Comparison of ENCODE assay signal across 20 cellular contexts in the genomic region with DNA sequence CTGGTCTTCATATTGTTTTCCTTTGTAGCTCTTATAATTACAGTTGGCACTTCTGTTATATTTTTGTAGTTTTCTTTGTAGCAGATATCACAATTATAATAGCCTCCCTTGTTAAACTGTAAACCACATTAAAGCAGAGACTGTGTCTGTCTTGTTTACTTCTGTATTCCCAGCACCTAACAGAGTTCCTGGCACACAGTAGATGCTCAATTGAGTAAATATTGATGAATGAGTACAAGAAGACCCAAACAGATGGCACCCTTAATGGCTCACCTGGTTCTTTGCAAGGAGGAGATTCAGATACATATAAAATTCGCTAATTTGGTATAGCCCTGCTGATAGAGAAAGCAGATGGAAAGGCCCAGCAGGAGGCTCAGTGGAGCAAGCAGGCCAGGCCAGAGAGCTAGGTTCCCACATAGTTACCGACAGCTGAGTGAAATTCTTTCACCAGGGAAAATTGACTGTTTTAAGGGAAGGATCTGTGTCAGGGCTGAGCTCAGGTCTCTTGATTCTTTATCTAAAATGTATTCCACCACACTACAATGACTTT.
DNase-seq lines count a peak whose midpoint lies in the region; ATAC-seq, FAIRE-seq and TF ChIP-seq lines count a peak whose summit lies in the region.
"Had no signal": no experiment of that assay in that cellular context is flagged by ENCODE, and none has a peak within 500 bp of the region (broad histone marks: within the 10 kb centered on the region; RNA-seq: fewer than 3 reads in every experiment).

No MANE protein-coding gene starts in this region.

- no peak for FAIRE-seq in HepG2 (lab: Jason Lieb, UNC)
- FAIRE-seq: RCC 7860 had no signal

- peak; percentile 28; the same call in 1 of the 2 replicates for TF ChIP-seq CTCF in VCaP (conservative IDR thresholded peaks at IDR 0.05)
- no peak for TF ChIP-seq CTCF in HepG2 (CRISPR knock-in tag; IDR thresholded peaks at IDR 0.05)
- no peak for TF ChIP-seq CTCF in MM.1S (IDR thresholded peaks at IDR 0.05; ENCODE audit: low read length)

- no peak overlapping the region for H3K4me3 ChIP-seq in HepG2 (replicated peaks in 1 of 3; ENCODE audit: insufficient read depth in 1 of 3, low read depth in 2 of 3, low read length in 3 of 3)
- H3K4me3 ChIP-seq in MM.1S (ENCODE audit: low read length) = no peak overlapping the region
- H3K4me3 ChIP-seq: psoas muscle, testis had no signal

- H2AFZ ChIP-seq in HepG2 (ENCODE audit: low read length) (no peak overlapping the region), MM.1S (ENCODE audit: low read length) (no peak overlapping the region)

- peak; percentile 72 for DNase-seq in DMS53 treated with DMSO at 0.1 percent for 48 hours (lab: John Stamatoyannopoulos, UW; ENCODE audit: unreplicated experiment)
- DNase-seq in NCI-H2081 treated with DMSO at 0.1 percent for 48 hours (lab: John Stamatoyannopoulos, UW) = peak; percentile 34
- DNase-seq in HepG2 (ENCODE audit: low spot score) = no peak
- no peak for DNase-seq in dedifferentiated amniotic fluid mesenchymal stem cell (ENCODE audit: extremely low spot score)
- DNase-seq in activated CD4-positive, alpha-beta T cell treated with anti-CD3 and anti-CD28 coated beads for 48 hours = no peak
- DNase-seq in MM.1S = no peak
- no peak for DNase-seq in inferior parietal cortex (ENCODE audit: extremely low spot score)
- DNase-seq: activated CD4-positive, alpha-beta T cell treated with anti-CD3 and anti-CD28 coated beads for 1 hour; activated naive CD8-positive, alpha-beta T cell treated with anti-CD3 and anti-CD28 coated beads, Interleukin-2, amount 10 ng/mL, durations not matched to agents 7 days and 5 days; AML-193; central memory CD4-positive, alpha-beta T cell; HFFc6; Kasumi-1; left cardiac atrium; naive B cell; NCI-H2107; psoas muscle; testis had no signal

- H3K9me2 ChIP-seq in MM.1S (replicated peaks; ENCODE audit: insufficient read depth, low read length) = no peaks in the 10 kb centered on the region

- WGBS in HepG2 (ENCODE audit: low lambda C conversion rate) = 55% methylated on average over 2 of the region's 2 CpGs

- ATAC-seq in HepG2 = peak; percentile 44
- ATAC-seq: left cardiac atrium, psoas muscle had no signal

- TF ChIP-seq RAD21 in HepG2 (CRISPR knock-in tag; IDR thresholded peaks at IDR 0.05) = no peak

- no peaks in the 10 kb centered on the region for H3K27me3 ChIP-seq in HepG2 (ENCODE audit: control insufficient read depth in 1 of 2, insufficient read depth in 2 of 2, low read length in 2 of 2)
- H3K27me3 ChIP-seq in MM.1S (replicated peaks; ENCODE audit: insufficient read depth, low read length) = no peaks in the 10 kb centered on the region
- H3K27me3 ChIP-seq: testis had no signal

- no peak for TF ChIP-seq POLR2A in HepG2 (IDR thresholded peaks at IDR 0.05; ENCODE audit: insufficient read depth in 1 of 2, low read depth in 2 of 2, low read length in 2 of 2)

- intact Hi-C loops in HepG2 (cut with micrococcal nuclease; ENCODE audit: unreplicated experiment) = no loop called here

- no peak for TF ChIP-seq EP300 in HepG2 (IDR thresholded peaks at IDR 0.05; ENCODE audit: low read depth in 2 of 2, low read length in 2 of 2)
- TF ChIP-seq EP300 in HepG2 (CRISPR knock-in tag; IDR thresholded peaks at IDR 0.05; ENCODE audit: borderline replicate concordance) = no peak

- H3K79me2 ChIP-seq in HepG2 (ENCODE audit: insufficient read depth, low read length) (no peaks in the 10 kb centered on the region), MM.1S (ENCODE audit: low read length) (no peaks in the 10 kb centered on the region)

- in situ Hi-C loops in HepG2 (cut with HindIII; ENCODE audit: extremely low pct_ligation_motif_present, low pct_unique_long_range_greater_than_20kb) = no loop called here

- no TSS peak for BruUV-seq in HepG2 (replicated peaks; lab: Mats Ljungman, UMichigan)

- H4K20me1 ChIP-seq in HepG2 (ENCODE audit: insufficient read depth, low read length) = no peaks in the 10 kb centered on the region
- H4K20me1 ChIP-seq in MM.1S (ENCODE audit: insufficient read depth, low read length) = no peaks in the 10 kb centered on the region

- H3K9ac ChIP-seq in HepG2 (ENCODE audit: insufficient read depth, low read depth, low read length) (no peak overlapping the region), MM.1S (ENCODE audit: low read length) (no peak overlapping the region)

- H3K36me3 ChIP-seq in HepG2 (replicated peaks in 1 of 2; ENCODE audit: control insufficient read depth in 1 of 2, insufficient read depth in 2 of 2, low read length in 2 of 2) (no peaks in the 10 kb centered on the region), MM.1S (replicated peaks; ENCODE audit: insufficient read depth, low read length) (no peaks in the 10 kb centered on the region)

- H3K9me3 ChIP-seq in HepG2 (ENCODE audit: low read length) = no peaks in the 10 kb centered on the region
- H3K9me3 ChIP-seq in MM.1S (replicated peaks; ENCODE audit: insufficient read depth, low read length) = no peaks in the 10 kb centered on the region
- H3K9me3 ChIP-seq: psoas muscle, testis had no signal

- H3K27ac ChIP-seq in VCaP (peak overlapping the region; percentile 42), HepG2 (ENCODE audit: extremely low read length, insufficient read depth, low read length) (no peak overlapping the region), MM.1S (ENCODE audit: low read length) (no peak overlapping the region)
- H3K27ac ChIP-seq: psoas muscle, testis had no signal

- no peaks in the 10 kb centered on the region for H3F3A ChIP-seq in MM.1S (ENCODE audit: insufficient read depth, low read length)

- POLR2A ChIA-PET in HepG2 (lab: Yijun Ruan, JAX) = no interaction called here

- H3K4me2 ChIP-seq in HepG2 (ENCODE audit: low read depth, low read length) (no peak overlapping the region), MM.1S (ENCODE audit: low read depth, low read length) (no peak overlapping the region)

- H3K4me1 ChIP-seq in HepG2 (ENCODE audit: insufficient read depth, low read length) (no peaks in the 10 kb centered on the region), MM.1S (ENCODE audit: low read length) (no peaks in the 10 kb centered on the region)
- H3K4me1 ChIP-seq: psoas muscle, testis had no signal

- CTCF ChIA-PET in HepG2 (lab: Yijun Ruan, JAX; ENCODE audit: low intra/inter-chr PET ratio, low total read pairs) = no interaction called here

TF ChIP-seq in HepG2, 621 proteins besides CTCF, POLR2A, EP300 and RAD21 (continues in another document):
- TF ChIP-seq REXO4 (CRISPR knock-in tag; IDR thresholded peaks at IDR 0.05; ENCODE audit: borderline replicate concordance) (no peak), ZNF619 (CRISPR knock-in tag; IDR thresholded peaks at IDR 0.05) (no peak), ZNF598 (CRISPR knock-in tag; IDR thresholded peaks at IDR 0.05; ENCODE audit: borderline replicate concordance) (no peak), ETS1 (CRISPR knock-in tag; IDR thresholded peaks at IDR 0.05) (no peak), KMT2A (CRISPR knock-in tag; IDR thresholded peaks at IDR 0.05) (no peak), NFYB (CRISPR knock-in tag; IDR thresholded peaks at IDR 0.05) (no peak)
- TF ChIP-seq, protein P1, sequence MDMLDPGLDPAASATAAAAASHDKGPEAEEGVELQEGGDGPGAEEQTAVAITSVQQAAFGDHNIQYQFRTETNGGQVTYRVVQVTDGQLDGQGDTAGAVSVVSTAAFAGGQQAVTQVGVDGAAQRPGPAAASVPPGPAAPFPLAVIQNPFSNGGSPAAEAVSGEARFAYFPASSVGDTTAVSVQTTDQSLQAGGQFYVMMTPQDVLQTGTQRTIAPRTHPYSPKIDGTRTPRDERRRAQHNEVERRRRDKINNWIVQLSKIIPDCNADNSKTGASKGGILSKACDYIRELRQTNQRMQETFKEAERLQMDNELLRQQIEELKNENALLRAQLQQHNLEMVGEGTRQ (IDR thresholded peaks at IDR 0.05; ENCODE audit: low read depth, low read length) = no peak
- TF ChIP-seq, protein P1 (CRISPR knock-in tag; IDR thresholded peaks at IDR 0.05; ENCODE audit: borderline replicate concordance) = no peak
- TF ChIP-seq, protein P2, sequence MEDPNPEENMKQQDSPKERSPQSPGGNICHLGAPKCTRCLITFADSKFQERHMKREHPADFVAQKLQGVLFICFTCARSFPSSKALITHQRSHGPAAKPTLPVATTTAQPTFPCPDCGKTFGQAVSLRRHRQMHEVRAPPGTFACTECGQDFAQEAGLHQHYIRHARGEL (CRISPR knock-in tag; IDR thresholded peaks at IDR 0.05) = no peak

Comparison
In these comparisons a context has a peak if more than half of its experiments do, and no peak if none do; other contexts are left out.
1. DNase-seq: peak in DMS53 treated with DMSO at 0.1 percent for 48 hours (single experiment) and NCI-H2081 treated with DMSO at 0.1 percent for 48 hours (single experiment); none in HepG2 (single experiment), dedifferentiated amniotic fluid mesenchymal stem cell (single experiment), activated CD4-positive, alpha-beta T cell treated with anti-CD3 and anti-CD28 coated beads for 48 hours (single experiment), MM.1S (single experiment) and inferior parietal cortex (single experiment).